In the genomic region with DNA sequence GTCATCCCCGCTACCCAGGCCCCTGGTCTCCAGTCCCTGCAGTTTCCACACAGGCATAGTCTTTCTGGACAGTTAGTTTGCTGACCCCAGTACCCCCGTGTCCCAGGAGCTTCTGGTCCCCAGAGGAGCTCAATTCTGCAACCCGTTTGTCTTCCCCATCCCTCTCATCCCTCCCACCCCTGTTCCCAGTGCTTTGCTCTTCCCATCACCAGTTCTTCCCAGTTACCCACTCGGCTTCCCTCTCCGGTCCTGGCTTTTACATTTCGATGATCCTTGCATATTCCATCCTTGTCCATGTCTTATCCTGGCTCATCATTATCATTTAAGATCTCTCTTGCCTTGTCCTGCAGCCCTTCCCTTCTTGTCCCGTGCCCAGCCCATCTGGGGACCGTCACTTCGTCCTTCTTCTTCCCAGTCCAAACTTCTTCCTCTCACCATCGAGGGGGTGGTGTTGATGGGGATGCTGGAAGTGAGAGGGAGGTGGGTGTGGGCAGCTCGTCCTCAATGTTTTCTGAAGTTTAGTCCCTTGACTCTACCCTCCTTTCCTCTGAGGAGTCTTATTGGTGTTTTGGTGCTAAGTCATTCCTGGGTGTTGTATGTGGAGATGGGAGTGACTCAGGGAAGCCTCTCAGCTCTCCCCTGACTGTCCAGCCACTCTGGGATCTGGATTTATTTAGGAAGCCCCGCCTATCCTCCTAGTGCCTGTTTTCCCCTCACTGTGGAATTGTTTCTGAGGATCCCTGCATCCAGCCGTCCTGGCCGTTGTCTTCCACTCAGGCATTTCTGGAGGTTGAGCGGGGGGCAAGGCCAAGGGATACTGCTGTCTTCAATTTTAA, we compare ENCODE assay signal across 2 cellular contexts.
TF ChIP-seq lines count a peak whose summit lies in the region.

No MANE protein-coding gene starts in this region.

TF ChIP-seq in GM23338, 12 proteins besides CTCF, POLR2A, EP300 and RAD21 (continues in another document):
- TF ChIP-seq NANOG (IDR thresholded peaks at IDR 0.05; ENCODE audit: borderline replicate concordance), result no peak
- TF ChIP-seq ZNF331 (CRISPR knock-in tag; IDR thresholded peaks at IDR 0.05; ENCODE audit: low read depth), result no peak
- TF ChIP-seq POLR2AphosphoS5 (IDR thresholded peaks at IDR 0.05; ENCODE audit: low read depth), result no peak
- TF ChIP-seq ETS1 (IDR thresholded peaks at IDR 0.05), result no peak
- no peak for TF ChIP-seq CREB1 (CRISPR knock-in tag; IDR thresholded peaks at IDR 0.05; ENCODE audit: low read depth)
- TF ChIP-seq, protein P1, sequence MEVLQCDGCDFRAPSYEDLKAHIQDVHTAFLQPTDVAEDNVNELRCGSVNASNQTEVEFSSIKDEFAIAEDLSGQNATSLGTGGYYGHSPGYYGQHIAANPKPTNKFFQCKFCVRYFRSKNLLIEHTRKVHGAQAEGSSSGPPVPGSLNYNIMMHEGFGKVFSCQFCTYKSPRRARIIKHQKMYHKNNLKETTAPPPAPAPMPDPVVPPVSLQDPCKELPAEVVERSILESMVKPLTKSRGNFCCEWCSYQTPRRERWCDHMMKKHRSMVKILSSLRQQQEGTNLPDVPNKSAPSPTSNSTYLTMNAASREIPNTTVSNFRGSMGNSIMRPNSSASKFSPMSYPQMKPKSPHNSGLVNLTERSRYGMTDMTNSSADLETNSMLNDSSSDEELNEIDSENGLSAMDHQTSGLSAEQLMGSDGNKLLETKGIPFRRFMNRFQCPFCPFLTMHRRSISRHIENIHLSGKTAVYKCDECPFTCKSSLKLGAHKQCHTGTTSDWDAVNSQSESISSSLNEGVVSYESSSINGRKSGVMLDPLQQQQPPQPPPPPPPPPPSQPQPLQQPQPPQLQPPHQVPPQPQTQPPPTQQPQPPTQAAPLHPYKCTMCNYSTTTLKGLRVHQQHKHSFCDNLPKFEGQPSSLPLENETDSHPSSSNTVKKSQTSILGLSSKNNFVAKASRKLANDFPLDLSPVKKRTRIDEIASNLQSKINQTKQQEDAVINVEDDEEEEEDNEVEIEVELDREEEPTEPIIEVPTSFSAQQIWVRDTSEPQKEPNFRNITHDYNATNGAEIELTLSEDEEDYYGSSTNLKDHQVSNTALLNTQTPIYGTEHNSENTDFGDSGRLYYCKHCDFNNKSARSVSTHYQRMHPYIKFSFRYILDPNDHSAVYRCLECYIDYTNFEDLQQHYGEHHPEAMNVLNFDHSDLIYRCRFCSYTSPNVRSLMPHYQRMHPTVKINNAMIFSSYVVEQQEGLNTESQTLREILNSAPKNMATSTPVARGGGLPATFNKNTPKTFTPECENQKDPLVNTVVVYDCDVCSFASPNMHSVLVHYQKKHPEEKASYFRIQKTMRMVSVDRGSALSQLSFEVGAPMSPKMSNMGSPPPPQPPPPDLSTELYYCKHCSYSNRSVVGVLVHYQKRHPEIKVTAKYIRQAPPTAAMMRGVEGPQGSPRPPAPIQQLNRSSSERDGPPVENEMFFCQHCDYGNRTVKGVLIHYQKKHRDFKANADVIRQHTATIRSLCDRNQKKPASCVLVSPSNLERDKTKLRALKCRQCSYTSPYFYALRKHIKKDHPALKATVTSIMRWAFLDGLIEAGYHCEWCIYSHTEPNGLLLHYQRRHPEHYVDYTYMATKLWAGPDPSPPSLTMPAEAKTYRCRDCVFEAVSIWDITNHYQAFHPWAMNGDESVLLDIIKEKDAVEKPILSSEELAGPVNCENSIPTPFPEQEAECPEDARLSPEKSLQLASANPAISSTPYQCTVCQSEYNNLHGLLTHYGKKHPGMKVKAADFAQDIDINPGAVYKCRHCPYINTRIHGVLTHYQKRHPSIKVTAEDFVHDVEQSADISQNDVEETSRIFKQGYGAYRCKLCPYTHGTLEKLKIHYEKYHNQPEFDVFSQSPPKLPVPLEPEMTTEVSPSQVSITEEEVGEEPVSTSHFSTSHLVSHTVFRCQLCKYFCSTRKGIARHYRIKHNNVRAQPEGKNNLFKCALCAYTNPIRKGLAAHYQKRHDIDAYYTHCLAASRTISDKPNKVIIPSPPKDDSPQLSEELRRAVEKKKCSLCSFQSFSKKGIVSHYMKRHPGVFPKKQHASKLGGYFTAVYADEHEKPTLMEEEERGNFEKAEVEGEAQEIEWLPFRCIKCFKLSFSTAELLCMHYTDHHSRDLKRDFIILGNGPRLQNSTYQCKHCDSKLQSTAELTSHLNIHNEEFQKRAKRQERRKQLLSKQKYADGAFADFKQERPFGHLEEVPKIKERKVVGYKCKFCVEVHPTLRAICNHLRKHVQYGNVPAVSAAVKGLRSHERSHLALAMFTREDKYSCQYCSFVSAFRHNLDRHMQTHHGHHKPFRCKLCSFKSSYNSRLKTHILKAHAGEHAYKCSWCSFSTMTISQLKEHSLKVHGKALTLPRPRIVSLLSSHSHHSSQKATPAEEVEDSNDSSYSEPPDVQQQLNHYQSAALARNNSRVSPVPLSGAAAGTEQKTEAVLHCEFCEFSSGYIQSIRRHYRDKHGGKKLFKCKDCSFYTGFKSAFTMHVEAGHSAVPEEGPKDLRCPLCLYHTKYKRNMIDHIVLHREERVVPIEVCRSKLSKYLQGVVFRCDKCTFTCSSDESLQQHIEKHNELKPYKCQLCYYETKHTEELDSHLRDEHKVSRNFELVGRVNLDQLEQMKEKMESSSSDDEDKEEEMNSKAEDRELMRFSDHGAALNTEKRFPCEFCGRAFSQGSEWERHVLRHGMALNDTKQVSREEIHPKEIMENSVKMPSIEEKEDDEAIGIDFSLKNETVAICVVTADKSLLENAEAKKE (CRISPR knock-in tag; IDR thresholded peaks at IDR 0.05), result no peak
- no peak for TF ChIP-seq EZH2 (IDR thresholded peaks at IDR 0.05; ENCODE audit: low read depth, unreplicated experiment)
- no peak for TF ChIP-seq EZH2phosphoT487 (IDR thresholded peaks at IDR 0.05; ENCODE audit: unreplicated experiment)
- no peak for TF ChIP-seq ZNF114 (CRISPR knock-in tag; IDR thresholded peaks at IDR 0.05)
- no peak for TF ChIP-seq JUNB (IDR thresholded peaks at IDR 0.05; ENCODE audit: unreplicated experiment)
- no peak for TF ChIP-seq STAT1 (IDR thresholded peaks at IDR 0.05; ENCODE audit: unreplicated experiment)

TF ChIP-seq in endothelial cell of umbilical vein, 7 proteins besides CTCF, POLR2A, EP300 and RAD21:
- TF ChIP-seq, protein P2, sequence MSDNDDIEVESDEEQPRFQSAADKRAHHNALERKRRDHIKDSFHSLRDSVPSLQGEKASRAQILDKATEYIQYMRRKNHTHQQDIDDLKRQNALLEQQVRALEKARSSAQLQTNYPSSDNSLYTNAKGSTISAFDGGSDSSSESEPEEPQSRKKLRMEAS (IDR thresholded peaks at IDR 0.05; ENCODE audit: insufficient read depth, insufficient read length), result no peak
- no peak for TF ChIP-seq EZH2 (IDR thresholded peaks at IDR 0.05; ENCODE audit: borderline replicate concordance, low read depth, low read length, severe bottlenecking)
- no peak for TF ChIP-seq MYC (IDR thresholded peaks at IDR 0.05; ENCODE audit: low read depth, low read length)
- TF ChIP-seq JUN (IDR thresholded peaks at IDR 0.05; ENCODE audit: borderline replicate concordance, insufficient read depth, insufficient read length, low read depth), result no peak
- TF ChIP-seq POLR2AphosphoS5 (IDR thresholded peaks at IDR 0.05; ENCODE audit: insufficient read depth, low read depth, low read length), result no peak
- no peak for TF ChIP-seq GATA2 (IDR thresholded peaks at IDR 0.05; ENCODE audit: insufficient read depth, insufficient read length, low read depth, low read length)
- TF ChIP-seq FOS (IDR thresholded peaks at IDR 0.05; ENCODE audit: borderline replicate concordance, insufficient read depth, low read length), result no peak
